In genomic region chr1:110338200-110339039, GRCh38 we compare ENCODE assay signal across 8 cellular contexts. TPM values are rescaled to one million over a fixed set of nuclear protein-coding genes. Genes with fewer than 3 reads are reported as not detected.
A peak's percentile ranks its signal among the peaks of the same experiment; 100 is the strongest.
DNase-seq lines count a peak whose midpoint lies in the region; ATAC-seq, FAIRE-seq and TF ChIP-seq lines count a peak whose summit lies in the region.

No MANE protein-coding gene starts in this region.

- H3K9me2 ChIP-seq in GM23338 (ENCODE audit: insufficient read depth): no peaks in the 10 kb centered on the region

- H3K4me1 ChIP-seq in DND-41 (ENCODE audit: insufficient read depth, low read length): peaks cover 54% of the 10 kb centered on the region
- H3K4me1 ChIP-seq in GM23338 (ENCODE audit: insufficient read depth): peaks cover 29% of the 10 kb centered on the region
- peaks cover 43 to 60% (median 51%) of the 10 kb centered on the region in 4 donors for H3K4me1 ChIP-seq in stomach

- peak overlapping the region; percentile 92 for H3K4me2 ChIP-seq in DND-41 (ENCODE audit: insufficient read depth, low read length)
- peak overlapping the region; percentile 83 for H3K4me2 ChIP-seq in GM23338

- H3K36me3 Mint-ChIP-seq in GM23338 (ENCODE audit: low read depth) (peaks cover 42% of the 10 kb centered on the region), nephron progenitor cell (ENCODE audit: low read depth) (peaks cover 33% of the 10 kb centered on the region)

- peak; percentile 57 for TF ChIP-seq CTCF in DND-41 (IDR thresholded peaks at IDR 0.05; ENCODE audit: borderline replicate concordance, extremely low read depth, low read length, poor library complexity, severe bottlenecking)
- TF ChIP-seq CTCF in GM23338 (conservative IDR thresholded peaks at IDR 0.05; ENCODE audit: low read depth in 2 of 2): peak; percentile 39 to 41
- TF ChIP-seq CTCF in fibroblast of pulmonary artery (IDR thresholded peaks at IDR 0.05; ENCODE audit: low read length, missing control alignments): peak; percentile 26
- peak; percentile 58 for TF ChIP-seq CTCF in nephron progenitor cell (IDR thresholded peaks at IDR 0.05)
- TF ChIP-seq CTCF in stomach (IDR thresholded peaks at IDR 0.05): peak in 5 of 7 experiments; percentile 30 to 81 (median 66)

- no peaks in the 10 kb centered on the region for H3F3A ChIP-seq in GM23338 (replicated peaks; ENCODE audit: low read depth)

- 0 to 1% (median 0%) methylated on average over 54 to 80 of the region's 80 CpGs for WGBS in stomach, 5 donors

- intact Hi-C loops in stomach (cut with DNase I; ENCODE audit: low total_unique reads): no loop called here

- H3K79me2 ChIP-seq in DND-41 (ENCODE audit: insufficient read depth, low read length): peaks cover 54% of the 10 kb centered on the region
- H3K79me2 ChIP-seq in GM23338 (replicated peaks; ENCODE audit: insufficient read depth): peaks cover 47% of the 10 kb centered on the region

- H3K4me3 Mint-ChIP-seq in GM23338 (no peak overlapping the region; the same call in 2 of the 3 replicates), nephron progenitor cell (no peak overlapping the region)

- FAIRE-seq in RCC 7860 (lab: Jason Lieb, UNC): no peak

- peak in 1 of 4 donors; percentile 27 for TF ChIP-seq POLR2A in stomach (IDR thresholded peaks at IDR 0.05)

- DNase-seq in DND-41: no peak
- DNase-seq in GM23338 (ENCODE audit: low spot score): peak; percentile 100
- DNase-seq in LHCN-M2 (ENCODE audit: low read depth): peak; percentile 100
- peak; percentile 100 for DNase-seq in RCC 7860 (ENCODE audit: low spot score)
- peak; percentile 86 for DNase-seq in activated T-helper 1 cell treated with anti-CD3 and anti-CD28 coated beads, Interleukin-2, amount 50 U/mL, for 16 hours (ENCODE audit: low read depth in 1 of 2, low spot score in 1 of 2)
- no peak for DNase-seq in fibroblast of pulmonary artery (ENCODE audit: low read depth)
- peak; percentile 92 for DNase-seq in nephron progenitor cell
- peak; percentile 96 for DNase-seq in stomach

- peak overlapping the region; percentile 98 for H3K27ac Mint-ChIP-seq in GM23338
- peak overlapping the region; percentile 97 for H3K27ac Mint-ChIP-seq in nephron progenitor cell

- peak overlapping the region; percentile 81 for H3K4me3 ChIP-seq in DND-41 (ENCODE audit: low read depth in 1 of 2, low read length in 2 of 2)
- H3K4me3 ChIP-seq in GM23338: peak overlapping the region; percentile 88
- peak overlapping the region; percentile 95 for H3K4me3 ChIP-seq in fibroblast of pulmonary artery (replicated peaks; ENCODE audit: low read depth, low read length)
- peak overlapping the region; percentile 90 to 95 (median 92) for H3K4me3 ChIP-seq in stomach

- no peak for TF ChIP-seq EP300 in stomach (IDR thresholded peaks at IDR 0.05)

- peak overlapping the region; percentile 98 for H3K27ac ChIP-seq in DND-41 (ENCODE audit: low read length)
- H3K27ac ChIP-seq in GM23338 (ENCODE audit: low read depth): peak overlapping the region; percentile 87
- peak overlapping the region; percentile 97 to 100 (median 98) for H3K27ac ChIP-seq in stomach

- H2AFZ ChIP-seq in DND-41 (ENCODE audit: low read depth, low read length): peak overlapping the region; percentile 90
- H2AFZ ChIP-seq in GM23338: peak overlapping the region; percentile 92

- peaks cover 35% of the 10 kb centered on the region for H3K4me1 Mint-ChIP-seq in GM23338
- H3K4me1 Mint-ChIP-seq in nephron progenitor cell: peaks cover 56% of the 10 kb centered on the region

- H3K36me3 ChIP-seq in DND-41 (ENCODE audit: insufficient read depth, low read length): peaks cover 41% of the 10 kb centered on the region
- H3K36me3 ChIP-seq in GM23338 (ENCODE audit: insufficient read depth): no peaks in the 10 kb centered on the region; the same call in 1 of the 2 replicates
- H3K36me3 ChIP-seq in stomach: peaks cover 7 to 28% (median 18%) of the 10 kb centered on the region in 4 donors

- no peaks in the 10 kb centered on the region for H3K27me3 ChIP-seq in DND-41 (ENCODE audit: insufficient read depth, low read length, poor library complexity)
- H3K27me3 ChIP-seq in GM23338 (ENCODE audit: insufficient read depth): no peaks in the 10 kb centered on the region
- no peaks in the 10 kb centered on the region for H3K27me3 ChIP-seq in stomach

- ATAC-seq in DND-41 (ENCODE audit: insufficient read depth, low read depth) (peak; percentile 73), GM23338 (peak; percentile 75)

- H3K9me3 ChIP-seq in DND-41 (ENCODE audit: insufficient read depth, low read length, severe bottlenecking): no peaks in the 10 kb centered on the region
- no peaks in the 10 kb centered on the region for H3K9me3 ChIP-seq in stomach

- H3K27me3 Mint-ChIP-seq in GM23338 (ENCODE audit: insufficient read depth, low read depth, poor library complexity): peaks cover 10% of the 10 kb centered on the region
- H3K27me3 Mint-ChIP-seq in nephron progenitor cell (ENCODE audit: low read depth, poor library complexity): no peaks in the 10 kb centered on the region

- H4K20me1 ChIP-seq in DND-41 (ENCODE audit: insufficient read depth, low read length) (peaks cover 35% of the 10 kb centered on the region), GM23338 (replicated peaks; ENCODE audit: insufficient read depth) (peaks cover 32% of the 10 kb centered on the region)

- peak overlapping the region; percentile 94 for H3K9ac ChIP-seq in DND-41 (ENCODE audit: low read depth, low read length)

- H3K9me3 Mint-ChIP-seq in GM23338 (peaks cover 5% of the 10 kb centered on the region; the same call in 2 of the 3 replicates), nephron progenitor cell (peaks cover 6% of the 10 kb centered on the region)

TF ChIP-seq in GM23338, 12 proteins besides CTCF, POLR2A, EP300 and RAD21:
- TF ChIP-seq CREB1 (CRISPR knock-in tag; IDR thresholded peaks at IDR 0.05; ENCODE audit: low read depth): peak; percentile 91
- TF ChIP-seq ZNF331 (CRISPR knock-in tag; IDR thresholded peaks at IDR 0.05; ENCODE audit: low read depth): no peak
- no peak; the same call in 1 of the 2 replicates for TF ChIP-seq POLR2AphosphoS5 (IDR thresholded peaks at IDR 0.05; ENCODE audit: low read depth)
- no peak for TF ChIP-seq REST (IDR thresholded peaks at IDR 0.05; ENCODE audit: unreplicated experiment)
- TF ChIP-seq ETS1 (IDR thresholded peaks at IDR 0.05): no peak
- TF ChIP-seq EZH2phosphoT487 (IDR thresholded peaks at IDR 0.05; ENCODE audit: unreplicated experiment): no peak
- TF ChIP-seq JUNB (IDR thresholded peaks at IDR 0.05; ENCODE audit: unreplicated experiment): no peak

RNA-seq across cellular contexts. Expression of gene RBM15, which starts 0.8 kb away (rescaled TPM):
- total RNA-seq in GM23338 (2014; rRNA removed; shearing (Covaris generic)): 68.3 and 84.0 TPM in 2 replicates
- polyA plus RNA-seq in GM23338 (2016; fragmentation: Nextera tagmentation; extraction: Ambion mirVana) (20.6 and 20.8 TPM in 2 replicates), stomach (1 to 10 TPM; 1.5 to 2.4 (median 2.1) TPM)
- total RNA-seq in LHCN-M2 (2014; rRNA removed) (30.3 and 33.3 TPM in 2 replicates), stomach (10 to 100 TPM; 29.0 to 58.6 (median 40.3) TPM)
- 3.0 TPM for polyA plus RNA-seq in LHCN-M2 (2012)

RNA-seq across cellular contexts. Expression of gene SLC16A4, which starts 52.4 kb away (rescaled TPM):
- 0.50 and 0.94 TPM in 2 replicates for total RNA-seq in GM23338 (2014; rRNA removed; shearing (Covaris generic))
- polyA plus RNA-seq in GM23338 (2016; fragmentation: Nextera tagmentation; extraction: Ambion mirVana): 1.5 and 1.6 TPM in 2 replicates
- total RNA-seq in LHCN-M2 (2014; rRNA removed): 8.0 and 8.1 TPM in 2 replicates
- polyA plus RNA-seq in LHCN-M2 (2012): 7.8 TPM
- total RNA-seq in stomach: 10 to 100 TPM in 1 of 5 donors, 1 to 10 TPM in 2, under 1 TPM in 1, not detected in 1; 0.89 to 11.1 (median 3.8) TPM
- polyA plus RNA-seq in stomach: 1 to 10 TPM; 1.7 to 8.7 (median 2.6) TPM

Comparison
In these comparisons a context has a peak if more than half of its experiments do, and no peak if none do; other contexts are left out.
1. DNase-seq: peak in GM23338 (single experiment), LHCN-M2 (single experiment), RCC 7860 (single experiment), activated T-helper 1 cell treated with anti-CD3 and anti-CD28 coated beads, Interleukin-2, amount 50 U/mL, for 16 hours (2 of 2), nephron progenitor cell (single experiment) and stomach (single experiment); none in DND-41 (single experiment) and fibroblast of pulmonary artery (single experiment).
2. Peak in every context shown above with its lines, with median percentiles within 50 percentile points of each other: H3K27ac ChIP-seq, H3K4me3 ChIP-seq and CTCF ChIP-seq.